ENCODE assay signal across 1 cellular context in the genomic region with DNA sequence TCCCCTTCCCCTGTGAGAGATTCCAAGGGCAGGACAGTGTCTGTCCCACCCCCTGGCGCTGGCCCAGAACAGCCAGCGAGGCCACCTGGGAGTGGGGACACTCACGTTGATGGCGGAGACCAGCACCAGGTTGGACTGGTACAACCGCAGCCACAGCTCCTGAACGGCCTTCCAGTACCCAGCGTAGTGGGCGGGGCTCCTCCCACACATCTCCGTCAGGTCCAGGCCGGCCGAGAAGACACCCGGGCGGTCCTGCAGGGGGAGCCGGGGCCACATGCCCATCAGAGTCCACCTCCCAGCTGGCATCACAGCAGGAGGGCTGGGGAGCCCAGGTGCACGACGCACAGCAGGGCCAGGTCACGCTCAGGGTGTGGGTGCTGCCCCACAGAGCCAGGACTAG.
TF ChIP-seq lines count a peak whose summit lies in the region.

No MANE protein-coding gene starts in this region.

TF ChIP-seq in Ishikawa, 13 proteins besides CTCF, POLR2A, EP300 and RAD21 (continued from another document):
- TF ChIP-seq, protein P1, sequence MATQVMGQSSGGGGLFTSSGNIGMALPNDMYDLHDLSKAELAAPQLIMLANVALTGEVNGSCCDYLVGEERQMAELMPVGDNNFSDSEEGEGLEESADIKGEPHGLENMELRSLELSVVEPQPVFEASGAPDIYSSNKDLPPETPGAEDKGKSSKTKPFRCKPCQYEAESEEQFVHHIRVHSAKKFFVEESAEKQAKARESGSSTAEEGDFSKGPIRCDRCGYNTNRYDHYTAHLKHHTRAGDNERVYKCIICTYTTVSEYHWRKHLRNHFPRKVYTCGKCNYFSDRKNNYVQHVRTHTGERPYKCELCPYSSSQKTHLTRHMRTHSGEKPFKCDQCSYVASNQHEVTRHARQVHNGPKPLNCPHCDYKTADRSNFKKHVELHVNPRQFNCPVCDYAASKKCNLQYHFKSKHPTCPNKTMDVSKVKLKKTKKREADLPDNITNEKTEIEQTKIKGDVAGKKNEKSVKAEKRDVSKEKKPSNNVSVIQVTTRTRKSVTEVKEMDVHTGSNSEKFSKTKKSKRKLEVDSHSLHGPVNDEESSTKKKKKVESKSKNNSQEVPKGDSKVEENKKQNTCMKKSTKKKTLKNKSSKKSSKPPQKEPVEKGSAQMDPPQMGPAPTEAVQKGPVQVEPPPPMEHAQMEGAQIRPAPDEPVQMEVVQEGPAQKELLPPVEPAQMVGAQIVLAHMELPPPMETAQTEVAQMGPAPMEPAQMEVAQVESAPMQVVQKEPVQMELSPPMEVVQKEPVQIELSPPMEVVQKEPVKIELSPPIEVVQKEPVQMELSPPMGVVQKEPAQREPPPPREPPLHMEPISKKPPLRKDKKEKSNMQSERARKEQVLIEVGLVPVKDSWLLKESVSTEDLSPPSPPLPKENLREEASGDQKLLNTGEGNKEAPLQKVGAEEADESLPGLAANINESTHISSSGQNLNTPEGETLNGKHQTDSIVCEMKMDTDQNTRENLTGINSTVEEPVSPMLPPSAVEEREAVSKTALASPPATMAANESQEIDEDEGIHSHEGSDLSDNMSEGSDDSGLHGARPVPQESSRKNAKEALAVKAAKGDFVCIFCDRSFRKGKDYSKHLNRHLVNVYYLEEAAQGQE (IDR thresholded peaks at IDR 0.05; ENCODE audit: low read depth), result no peak
- no peak for TF ChIP-seq CEBPB (IDR thresholded peaks at IDR 0.05)
